9 cellular contexts compared by ENCODE assay signal in the genomic region with DNA sequence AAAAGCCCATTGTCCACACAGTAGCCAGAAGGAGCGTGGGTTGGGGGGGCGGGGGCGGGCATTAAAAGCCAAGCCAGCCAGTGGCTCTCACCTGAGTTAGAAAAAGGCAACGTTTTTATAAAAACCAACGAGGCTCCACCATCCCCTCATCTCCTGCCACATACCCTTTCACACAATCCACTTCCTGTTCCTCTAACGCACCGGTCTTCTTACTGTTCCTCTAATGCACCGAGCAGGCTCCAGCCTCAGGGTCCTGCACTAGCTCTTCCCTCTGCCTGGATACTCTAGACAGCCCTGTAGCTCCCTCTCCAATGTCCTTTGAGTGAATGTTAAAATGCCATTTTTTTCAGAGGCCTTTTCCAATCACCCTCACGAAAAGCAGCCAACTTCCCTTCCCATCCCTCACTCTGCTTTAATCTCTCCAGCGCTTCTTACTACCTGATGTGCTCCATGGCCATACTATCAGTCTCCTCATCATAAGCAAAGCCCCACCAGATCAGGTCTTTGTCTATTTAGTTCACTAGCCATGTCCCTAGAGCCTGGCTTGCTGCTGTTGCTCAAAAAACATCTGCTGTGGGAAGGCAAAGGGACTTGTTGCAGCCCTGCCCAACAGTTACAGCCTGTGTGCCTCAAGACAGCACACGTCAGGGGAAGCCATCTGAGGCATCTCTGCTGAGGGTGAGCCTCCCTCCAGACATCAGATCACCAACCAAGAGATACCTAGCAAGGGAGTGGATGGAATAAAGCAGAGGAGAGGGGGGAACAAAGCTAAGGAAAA. TPM values are rescaled to one million over a fixed set of nuclear protein-coding genes. Genes with fewer than 3 reads are reported as not detected.
A peak's percentile ranks its signal among the peaks of the same experiment; 100 is the strongest.
DNase-seq lines count a peak whose midpoint lies in the region; ATAC-seq, FAIRE-seq and TF ChIP-seq lines count a peak whose summit lies in the region.
"Had no signal": no experiment of that assay in that cellular context is flagged by ENCODE, and none has a peak within 500 bp of the region (broad histone marks: within the 10 kb centered on the region; RNA-seq: fewer than 3 reads in every experiment).

No MANE protein-coding gene starts in this region.

- no peak overlapping the region for H3K14ac ChIP-seq in H1 (ENCODE audit: insufficient read length)

- H4K91ac ChIP-seq in H1 (replicated peaks; ENCODE audit: insufficient read length, low read length): peak overlapping the region; percentile 17

- intact Hi-C loops in Panc1 (cut with micrococcal nuclease; ENCODE audit: unreplicated experiment): no loop called here
- intact Hi-C loops in gastrocnemius medialis (cut with DNase I; ENCODE audit: low total_unique reads): no loop called here

- H3K79me1 ChIP-seq in H1 (ENCODE audit: low read depth, low read length): peaks cover 36% of the 10 kb centered on the region

- no peak overlapping the region for H2BK5ac ChIP-seq in H1 (ENCODE audit: low read depth, low read length)

- H4K20me1 ChIP-seq in GM23338 (replicated peaks; ENCODE audit: insufficient read depth): peaks cover 74% of the 10 kb centered on the region
- peaks cover 22 to 39% of the 10 kb centered on the region in 2 experiments for H4K20me1 ChIP-seq in H1 (replicated peaks in 1 of 2; ENCODE audit: control insufficient read depth in 1 of 2, insufficient read depth in 2 of 2, low read length in 2 of 2)

- no peak overlapping the region for H3K56ac ChIP-seq in H1 (replicated peaks; ENCODE audit: insufficient read length, low read depth, low read length)

- no peak overlapping the region for H2AFZ ChIP-seq in GM23338
- no peak overlapping the region for H2AFZ ChIP-seq in H1 (ENCODE audit: low read length)

- CTCF ChIA-PET in Panc1 (lab: Charles Lee) (no interaction called here), H1 (lab: Charles Lee; ENCODE audit: partially characterized antibody) (interaction anchor here (1.0 to 1.4 kb wide), 3 partner anchors 9 to 76 kb away, joined by 3 to 5 read pairs (median 5); no protein-coding TSS in a partner anchor)

- no peak overlapping the region for H2BK15ac ChIP-seq in H1 (ENCODE audit: low read length)

- H3K23ac ChIP-seq in H1 (ENCODE audit: insufficient read length): no peak overlapping the region

- no peak overlapping the region for H2BK120ac ChIP-seq in H1 (replicated peaks; ENCODE audit: low read depth, low read length)

- H3K4me1 ChIP-seq in GM23338 (ENCODE audit: insufficient read depth) (peaks cover 39% of the 10 kb centered on the region), Panc1 (ENCODE audit: control insufficient read depth, insufficient read depth, low read length) (peaks cover 67% of the 10 kb centered on the region), H1 (replicated peaks in 1 of 4; ENCODE audit: control insufficient read depth in 3 of 4, insufficient read depth in 4 of 4, low read length in 3 of 4) (peaks cover 10 to 31% (median 11%) of the 10 kb centered on the region in 4 experiments; a peak in 6 of 7 replicates), gastrocnemius medialis (peaks cover 69 to 84% of the 10 kb centered on the region in 2 donors)

- peaks cover 5% of the 10 kb centered on the region for H3K27me3 Mint-ChIP-seq in GM23338 (ENCODE audit: insufficient read depth, low read depth, poor library complexity)

- H3K9me3 Mint-ChIP-seq in GM23338: no peaks in the 10 kb centered on the region; the same call in 2 of the 3 replicates

- H3K4me3 Mint-ChIP-seq in GM23338: peak overlapping the region; percentile 13; the same call in 1 of the 3 replicates

- no peak for TF ChIP-seq RAD21 in H1 (IDR thresholded peaks at IDR 0.05 in 1 of 2, conservative IDR thresholded peaks at IDR 0.05 in 1 of 2; ENCODE audit: low read depth in 2 of 2, low read length in 2 of 2)

- in situ Hi-C loops in Panc1 (cut with HindIII; ENCODE audit: low pct_unique_long_range_greater_than_20kb, low sequenced_read_pairs) (no loop called here), gastrocnemius medialis (cut with MboI; ENCODE audit: low sequenced_read_pairs in 4 of 4) (loop anchor here in 2 of 4 donors (5.0 to 10.0 kb wide), 2 partner anchors 54 to 57 kb away; no protein-coding TSS in a partner anchor), GM13977 (cut with MboI; ENCODE audit: low pct_unique_long_range_greater_than_20kb, low sequenced_read_pairs, unreplicated experiment) (no loop called here)

- H3K9me3 ChIP-seq in Panc1 (ENCODE audit: control insufficient read depth, insufficient read depth, low read depth, low read length) (no peaks in the 10 kb centered on the region), H1 (ENCODE audit: insufficient read depth in 2 of 2, low read depth in 1 of 2, low read length in 1 of 2) (no peaks in the 10 kb centered on the region), gastrocnemius medialis (no peaks in the 10 kb centered on the region)

- no peak overlapping the region for H2AK5ac ChIP-seq in H1 (ENCODE audit: low read depth, low read length)

- H3K27ac ChIP-seq in GM23338 (ENCODE audit: low read depth) (peak overlapping the region; percentile 55; the same call in 1 of the 2 replicates), Panc1 (ENCODE audit: low read length) (peak overlapping the region; percentile 79), H1 (ENCODE audit: low read depth, low read length) (0 out of 2 replicates have a peak overlapping the region, but pooled peaks have one; percentile 17), gastrocnemius medialis (peak overlapping the region; percentile 83 to 90 (median 87))

- peaks cover 88% of the 10 kb centered on the region for H3K79me2 ChIP-seq in GM23338 (replicated peaks; ENCODE audit: insufficient read depth)
- peaks cover 34 to 86% of the 10 kb centered on the region in 2 experiments for H3K79me2 ChIP-seq in H1 (ENCODE audit: control insufficient read depth in 1 of 2, insufficient read depth in 2 of 2, low read length in 2 of 2)

- H3K18ac ChIP-seq in H1 (ENCODE audit: extremely low read depth, low read length): no peak overlapping the region

- no peak overlapping the region for H2BK20ac ChIP-seq in H1 (ENCODE audit: low read length)

- TF ChIP-seq POLR2A in H1 (IDR thresholded peaks at IDR 0.05; ENCODE audit: control extremely low read depth in 1 of 2, low read depth in 2 of 2, low read length in 2 of 2) (no peak), gastrocnemius medialis (IDR thresholded peaks at IDR 0.05) (no peak)

- BruUV-seq in Panc1 (replicated peaks; lab: Mats Ljungman, UMichigan): TSS peak; percentile 2

- H3F3A ChIP-seq in GM23338 (replicated peaks; ENCODE audit: low read depth): 0 out of 2 replicates have a peak, but pooled peaks cover 5% of the 10 kb centered on the region

- H3K4me3 ChIP-seq in GM23338: 0 out of 2 replicates have a peak overlapping the region, but pooled peaks have one; percentile 29
- H3K4me3 ChIP-seq in Panc1 (ENCODE audit: low read depth in 2 of 2, low read length in 2 of 2): peak overlapping the region; percentile 26 to 75
- H3K4me3 ChIP-seq in H1 (ENCODE audit: extremely low read depth in 1 of 4, insufficient read depth in 2 of 4, low read depth in 3 of 4, low read length in 4 of 4): peak overlapping the region in 2 of 4 experiments; percentile 10 to 26; a peak in 2 of 8 replicates
- H3K4me3 ChIP-seq in gastrocnemius medialis: peak overlapping the region in 3 of 4 donors; percentile 1 to 13 (median 4)

- no peak for TF ChIP-seq CTCF in GM23338 (conservative IDR thresholded peaks at IDR 0.05; ENCODE audit: low read depth in 2 of 2)
- TF ChIP-seq CTCF in Panc1 (IDR thresholded peaks at IDR 0.05): no peak
- no peak for TF ChIP-seq CTCF in H1 (IDR thresholded peaks at IDR 0.05; ENCODE audit: control extremely low read depth in 1 of 3, insufficient read depth in 1 of 3, low read depth in 1 of 3, low read length in 3 of 3)
- no peak for TF ChIP-seq CTCF in gastrocnemius medialis (IDR thresholded peaks at IDR 0.05 in 4 of 5, conservative IDR thresholded peaks at IDR 0.05 in 1 of 5)
- no peak for TF ChIP-seq CTCF in GM13977 (IDR thresholded peaks at IDR 0.05; ENCODE audit: extremely low read depth, insufficient read depth, missing control alignments)

- H3K9me2 ChIP-seq in GM23338 (ENCODE audit: insufficient read depth): peaks cover 4% of the 10 kb centered on the region; the same call in 1 of the 2 replicates

- H3K4me2 ChIP-seq in GM23338 (peak overlapping the region; percentile 57), H1 (ENCODE audit: insufficient read depth in 1 of 2, low read depth in 2 of 2, low read length in 2 of 2) (peak overlapping the region in 1 of 2 experiments; percentile 96; a peak in 1 of 4 replicates)

- H4K5ac ChIP-seq in H1 (ENCODE audit: insufficient read length, low read depth, low read length): no peak overlapping the region

- H3K36me3 Mint-ChIP-seq in GM23338 (ENCODE audit: low read depth): peaks cover 2% of the 10 kb centered on the region; the same call in 1 of the 3 replicates

- ATAC-seq in GM23338 (no peak), Panc1 (no peak), gastrocnemius medialis (no peak), HG02678 (IDR thresholded peaks at IDR 0.05; ENCODE audit: unreplicated experiment) (no peak), HG03442 (IDR thresholded peaks at IDR 0.05; ENCODE audit: unreplicated experiment) (no peak)

- no peak overlapping the region for H3K9ac ChIP-seq in H1 (replicated peaks in 1 of 4; ENCODE audit: extremely low read depth in 1 of 4, low read depth in 3 of 4, low read length in 3 of 4)

- no peak overlapping the region for H3K4ac ChIP-seq in H1 (replicated peaks; ENCODE audit: insufficient read length, low read depth, low read length)

- no peaks in the 10 kb centered on the region for H3K36me3 ChIP-seq in GM23338 (ENCODE audit: insufficient read depth)
- H3K36me3 ChIP-seq in Panc1 (ENCODE audit: control insufficient read depth, insufficient read depth, low read length): peaks cover 8% of the 10 kb centered on the region; the same call in 1 of the 2 replicates
- H3K36me3 ChIP-seq in H1 (ENCODE audit: control insufficient read depth in 2 of 4, insufficient read depth in 4 of 4, low read length in 3 of 4): no peaks in the 10 kb centered on the region
- no peaks in the 10 kb centered on the region for H3K36me3 ChIP-seq in gastrocnemius medialis

- 86% methylated on average over 11 of the region's 11 CpGs; no CpG with 5 or more reads in 1 of the 2 experiments for WGBS in H1 (ENCODE audit: extremely low coverage in 1 of 2, insufficient coverage in 1 of 2, insufficient read length in 1 of 2, insufficient replicate concordance in 2 of 2, low coverage in 1 of 2, low lambda C conversion rate in 2 of 2, missing lambda C conversion rate in 1 of 2), 2 experiments

- peak overlapping the region; percentile 0; the same call in 1 of the 2 replicates for H3K27ac Mint-ChIP-seq in GM23338

- FAIRE-seq in H1 (lab: Jason Lieb, UNC): no peak

- POLR2A ChIA-PET in Panc1 (lab: Charles Lee): interaction anchor here (1.1 kb wide), 1 partner anchor 11 kb away, joined by 4 read pairs; no protein-coding TSS in a partner anchor
- POLR2A ChIA-PET in H1 (lab: Charles Lee; ENCODE audit: partially characterized antibody): interaction anchor here (1.0 to 1.7 kb wide), 5 partner anchors 9 to 81 kb away, joined by 3 to 5 read pairs (median 4); no protein-coding TSS in a partner anchor

- no peak overlapping the region for H4K8ac ChIP-seq in H1 (ENCODE audit: extremely low read depth, insufficient read depth, low read length)

- no peak for TF ChIP-seq EP300 in H1 (IDR thresholded peaks at IDR 0.05; ENCODE audit: borderline replicate concordance in 1 of 2, low read depth in 2 of 2, low read length in 2 of 2)

- H2BK12ac ChIP-seq in H1 (ENCODE audit: low read depth, low read length): no peak overlapping the region

- peaks cover 8% of the 10 kb centered on the region for H3K23me2 ChIP-seq in H1 (ENCODE audit: low read depth, low read length)

- H3K27me3 ChIP-seq in GM23338 (ENCODE audit: insufficient read depth) (no peaks in the 10 kb centered on the region), Panc1 (ENCODE audit: control insufficient read depth, insufficient read depth, low read length) (no peaks in the 10 kb centered on the region), H1 (replicated peaks in 1 of 4; ENCODE audit: control insufficient read depth in 3 of 4, extremely low read depth in 1 of 4, insufficient read depth in 3 of 4, low read length in 3 of 4) (no peaks in the 10 kb centered on the region), gastrocnemius medialis (no peaks in the 10 kb centered on the region)

- DNase-seq in GM23338 (ENCODE audit: low spot score) (no peak), Panc1 (ENCODE audit: low read depth, low spot score) (no peak), H1 (ENCODE audit: low read depth in 1 of 2, low spot score in 2 of 2) (no peak), gastrocnemius medialis (no peak), NCI-H1105 (lab: John Stamatoyannopoulos, UW) (no peak), GM13977 (ENCODE audit: low spot score) (no peak)
- DNase-seq: amygdala had no signal

- peaks cover 50% of the 10 kb centered on the region for H3K4me1 Mint-ChIP-seq in GM23338

RNA-seq across cellular contexts. Expression of a gene that starts 4.0 kb away (rescaled TPM):
- 159 and 171 TPM in 2 replicates for total RNA-seq in GM23338 (2014; rRNA removed; shearing (Covaris generic))
- polyA plus RNA-seq in GM23338 (2016; fragmentation: Nextera tagmentation; extraction: Ambion mirVana) (324 and 350 TPM in 2 replicates), H1 (2011; rRNA removed) (583 and 685 TPM in 2 replicates)
- total RNA-seq in Panc1 (2021; ENCODE audit: unreplicated experiment) (695 TPM), gastrocnemius medialis (10 to 100 TPM; 27.7 to 89.4 (median 52.5) TPM)
- polyA plus RNA-seq in Panc1 (2012; ENCODE audit: insufficient read length): 830 TPM
- total RNA-seq in H1 (2021; fragmentation: NEBNext Ultra II Directional; extraction: Animal tissue kit (Norgen Biotek cat#: 25700)): 243 and 250 TPM in 2 replicates
- polyA plus RNA-seq in H1 (2011; cell fraction: cytosol; rRNA removed): 454 TPM
- polyA plus RNA-seq in H1 (2011; cell fraction: nucleus; rRNA removed): 218 TPM
- 324 to 404 TPM (median 351 TPM) in 4 replicates for polyA plus RNA-seq in H1 (2012, experiment 1 of 2)
- polyA plus RNA-seq in H1 (2012, experiment 2 of 2): 485 TPM
- 192 TPM for polyA plus RNA-seq in H1 (2013, experiment 1 of 2)
- polyA plus RNA-seq in H1 (2013, experiment 2 of 2): 207 TPM
- 384 and 553 TPM in 2 replicates for polyA minus RNA-seq in H1 (2011; rRNA and poly(A)+ RNA removed)
- 108 TPM for polyA minus RNA-seq in H1 (2011; cell fraction: cytosol; rRNA and poly(A)+ RNA removed)
- 113 TPM for polyA minus RNA-seq in H1 (2011; cell fraction: nucleus; rRNA and poly(A)+ RNA removed)

RNA-seq across cellular contexts. Expression of a gene that starts 60.0 kb away (rescaled TPM):
- 4.6 and 5.3 TPM in 2 replicates for total RNA-seq in GM23338 (2014; rRNA removed; shearing (Covaris generic))
- polyA plus RNA-seq in GM23338 (2016; fragmentation: Nextera tagmentation; extraction: Ambion mirVana) (2.9 and 3.2 TPM in 2 replicates), H1 (2011; rRNA removed) (5.9 and 6.7 TPM in 2 replicates)
- total RNA-seq in Panc1 (2021; ENCODE audit: unreplicated experiment) (1.8 TPM), gastrocnemius medialis (1 to 10 TPM; 1.3 to 2.9 (median 2.1) TPM)
- 5.5 TPM for polyA plus RNA-seq in Panc1 (2012; ENCODE audit: insufficient read length)
- 3.6 and 4.2 TPM in 2 replicates for total RNA-seq in H1 (2021; fragmentation: NEBNext Ultra II Directional; extraction: Animal tissue kit (Norgen Biotek cat#: 25700))
- polyA plus RNA-seq in H1 (2011; cell fraction: cytosol; rRNA removed): 7.0 TPM
- 5.8 TPM for polyA plus RNA-seq in H1 (2011; cell fraction: nucleus; rRNA removed)
- polyA plus RNA-seq in H1 (2012, experiment 1 of 2): 3.0 to 6.0 TPM (median 5.0 TPM) in 4 replicates
- polyA plus RNA-seq in H1 (2012, experiment 2 of 2): 3.0 TPM
- polyA plus RNA-seq in H1 (2013, experiment 1 of 2): 3.0 TPM
- polyA plus RNA-seq in H1 (2013, experiment 2 of 2): 2.9 TPM
- 1.4 and 1.5 TPM in 2 replicates for polyA minus RNA-seq in H1 (2011; rRNA and poly(A)+ RNA removed)
- 2.7 TPM for polyA minus RNA-seq in H1 (2011; cell fraction: cytosol; rRNA and poly(A)+ RNA removed)
- 1.1 TPM for polyA minus RNA-seq in H1 (2011; cell fraction: nucleus; rRNA and poly(A)+ RNA removed)

Comparison
In these comparisons a context has a peak if more than half of its experiments do, and no peak if none do; other contexts are left out.
1. H3K27ac ChIP-seq: peak in every context shown above with its lines; median percentile 87 in gastrocnemius medialis; 79 in Panc1; 55 in GM23338; 17 in H1.